In genomic region chr16:29287246-29287645, GRCh38 we compare ENCODE assay signal across 7 cellular contexts.
A peak's percentile ranks its signal among the peaks of the same experiment; 100 is the strongest.
DNase-seq lines count a peak whose midpoint lies in the region; FAIRE-seq and TF ChIP-seq lines count a peak whose summit lies in the region.
"Not testable (repeated sequence)": the region's sequence is repeated elsewhere in the genome, so short reads cannot be mapped to it uniquely, and the experiment has no call there.

No MANE protein-coding gene starts in this region.

- not testable (repeated sequence) for H3K23ac ChIP-seq in trophoblast cell (ENCODE audit: low read length)

- not testable (repeated sequence) for H3K4ac ChIP-seq in trophoblast cell (ENCODE audit: low read depth, low read length)

- intact Hi-C loops in esophagus muscularis mucosa (cut with DNase I); kidney (cut with DNase I); thyroid gland (cut with DNase I); uterus (cut with DNase I; ENCODE audit: low total_unique reads): not testable (repeated sequence)

- H3K79me2 ChIP-seq in trophoblast cell (ENCODE audit: control insufficient read depth, insufficient read depth, low read length, poor library complexity): not testable (repeated sequence)

- not testable (repeated sequence) for H2AFZ ChIP-seq in trophoblast cell (ENCODE audit: insufficient read depth, low read length, poor library complexity)

- TF ChIP-seq POLR2A in esophagus muscularis mucosa (IDR thresholded peaks at IDR 0.05; ENCODE audit: low read depth); thyroid gland (IDR thresholded peaks at IDR 0.05); uterus (IDR thresholded peaks at IDR 0.05): not testable (repeated sequence)

- H4K91ac ChIP-seq in trophoblast cell (ENCODE audit: low read depth, low read length): peak overlapping the region; percentile 61

- peak overlapping the region; percentile 50 for H3K18ac ChIP-seq in trophoblast cell (ENCODE audit: low read length)

- not testable (repeated sequence) for H3K9me3 ChIP-seq in esophagus muscularis mucosa; kidney (ENCODE audit: control insufficient read depth in 1 of 2, low read length in 2 of 2); trophoblast cell (ENCODE audit: insufficient read depth, low read depth, low read length); thyroid gland; uterus

- DNase-seq in ELF-1 (ENCODE audit: low read depth, low spot score) (peak; percentile 32), kidney (peak; percentile 41), uterus (peak in 1 of 2 donors; percentile 34)
- DNase-seq in activated effector memory CD4-positive, alpha-beta T cell treated with anti-CD3 and anti-CD28 coated beads, Interleukin-2, amount 50 U/mL, for 16 hours: peak; percentile 45
- not testable (repeated sequence) for DNase-seq in esophagus muscularis mucosa (ENCODE audit: extremely low spot score); trophoblast cell; thyroid gland

- not testable (repeated sequence) for H4K8ac ChIP-seq in trophoblast cell (ENCODE audit: low read depth, low read length)

- H3K14ac ChIP-seq in trophoblast cell (ENCODE audit: low read length): not testable (repeated sequence)

- not testable (repeated sequence) for H3K27me3 ChIP-seq in esophagus muscularis mucosa; trophoblast cell (ENCODE audit: insufficient read depth, low read length); thyroid gland; uterus

- not testable (repeated sequence) for TF ChIP-seq CTCF in esophagus muscularis mucosa (IDR thresholded peaks at IDR 0.05); kidney (IDR thresholded peaks at IDR 0.05; ENCODE audit: borderline replicate concordance, extremely low read depth, insufficient read depth); thyroid gland (IDR thresholded peaks at IDR 0.05); uterus (IDR thresholded peaks at IDR 0.05)

- not testable (repeated sequence) for H3K4me3 ChIP-seq in esophagus muscularis mucosa; kidney (ENCODE audit: low read length in 2 of 2); trophoblast cell (ENCODE audit: low read depth, low read length); thyroid gland (replicated peaks in 1 of 3); uterus

- not testable (repeated sequence) for H3K4me2 ChIP-seq in trophoblast cell (ENCODE audit: low read length)

- H2BK120ac ChIP-seq in trophoblast cell (ENCODE audit: insufficient read depth, low read length, poor library complexity): peak overlapping the region; percentile 28

- H3K36me3 ChIP-seq in esophagus muscularis mucosa; kidney (ENCODE audit: control insufficient read depth in 1 of 2, insufficient read depth in 2 of 2, low read length in 2 of 2); trophoblast cell (ENCODE audit: control insufficient read depth in 1 of 2, insufficient read depth in 2 of 2, low read length in 2 of 2); thyroid gland; uterus: not testable (repeated sequence)

- peak overlapping the region; percentile 50 for H2BK12ac ChIP-seq in trophoblast cell (ENCODE audit: low read length)

- peaks cover 39% of the 10 kb centered on the region for H3K79me1 ChIP-seq in trophoblast cell (ENCODE audit: low read length)

- peak overlapping the region; percentile 9 for H2BK5ac ChIP-seq in trophoblast cell (ENCODE audit: low read depth, low read length, poor library complexity)

- not testable (repeated sequence) for FAIRE-seq in kidney (lab: Jason Lieb, UNC)

- H3K4me1 ChIP-seq in esophagus muscularis mucosa (peaks cover 32 to 76% (median 58%) of the 10 kb centered on the region in 4 donors), kidney (ENCODE audit: control insufficient read depth in 1 of 2, insufficient read depth in 1 of 2, low read depth in 1 of 2, low read length in 2 of 2) (peaks cover 4 to 19% of the 10 kb centered on the region in 2 donors), trophoblast cell (ENCODE audit: control insufficient read depth in 1 of 2, insufficient read depth in 2 of 2, low read length in 2 of 2) (peaks cover 30 to 51% of the 10 kb centered on the region in 2 experiments), thyroid gland (peaks cover 32 to 53% of the 10 kb centered on the region in 2 donors), uterus (peaks cover 0 to 20% of the 10 kb centered on the region in 2 donors)

- H2AK5ac ChIP-seq in trophoblast cell (ENCODE audit: low read length): peak overlapping the region; percentile 36

- WGBS in esophagus muscularis mucosa: no CpG with 5 or more reads among the region's 5 CpGs
- no CpG with 5 or more reads among the region's 5 CpGs for WGBS in trophoblast cell (ENCODE audit: extremely low coverage, insufficient coverage, insufficient read length)
- 83% methylated on average over 1 of the region's 5 CpGs; no CpG with 5 or more reads in 1 of the 2 donors for WGBS in thyroid gland, 2 donors

- H3K9ac ChIP-seq in kidney (ENCODE audit: low read length in 2 of 2); trophoblast cell (ENCODE audit: low read length): not testable (repeated sequence)

- H3K27ac ChIP-seq in esophagus muscularis mucosa (replicated peaks in 1 of 4) (peak overlapping the region in 3 of 4 donors; percentile 78 to 85 (median 84)), thyroid gland (peak overlapping the region in 2 of 3 donors; percentile 82 to 93), uterus (peak overlapping the region; percentile 93 to 94)
- not testable (repeated sequence) for H3K27ac ChIP-seq in kidney (ENCODE audit: low read depth in 2 of 2, low read length in 2 of 2); trophoblast cell (ENCODE audit: low read depth, low read length)

- H4K12ac ChIP-seq in trophoblast cell (ENCODE audit: low read depth, low read length): not testable (repeated sequence)

- TF ChIP-seq EP300 in esophagus muscularis mucosa (IDR thresholded peaks at IDR 0.05): not testable (repeated sequence)
